ENCODE assay signal across 32 cellular contexts in the genomic region with DNA sequence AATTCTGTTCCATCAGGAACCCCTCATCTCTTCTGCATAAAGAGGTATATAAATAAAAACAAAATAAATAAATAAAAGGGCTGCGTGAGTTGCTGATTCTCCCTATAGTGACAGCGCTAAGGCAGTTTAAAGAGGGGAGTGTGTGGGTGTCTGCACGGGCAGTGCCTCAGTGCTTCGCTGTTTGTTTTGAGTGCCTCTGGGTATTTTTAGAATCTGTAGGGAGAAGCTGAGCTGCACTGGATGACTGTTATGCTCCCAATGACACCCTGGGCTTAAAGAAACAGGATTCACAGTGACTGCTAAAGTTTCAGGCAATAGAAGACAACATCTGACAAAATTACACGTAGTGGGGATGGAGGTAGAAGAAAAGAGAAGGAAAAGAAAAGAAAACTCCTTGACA. TPM values are rescaled to one million over a fixed set of nuclear protein-coding genes. Genes with fewer than 3 reads are reported as not detected.
A peak's percentile ranks its signal among the peaks of the same experiment; 100 is the strongest.
DNase-seq lines count a peak whose midpoint lies in the region; ATAC-seq and TF ChIP-seq lines count a peak whose summit lies in the region.
"Had no signal": no experiment of that assay in that cellular context is flagged by ENCODE, and none has a peak within 500 bp of the region (broad histone marks: within the 10 kb centered on the region; RNA-seq: fewer than 3 reads in every experiment).

No MANE protein-coding gene starts in this region.

- TF ChIP-seq EP300 in stomach (IDR thresholded peaks at IDR 0.05) = no peak

- intact Hi-C loops in Right ventricle myocardium superior (cut with DNase I) (loop anchor here (10.0 kb wide), 1 partner anchor 146 kb away; no protein-coding TSS in a partner anchor), thyroid gland (cut with DNase I) (no loop called here), stomach (cut with DNase I; ENCODE audit: low total_unique reads) (no loop called here)

- H3K36me3 Mint-ChIP-seq in activated T-cell treated with anti-CD3 and anti-CD28 coated beads, Interleukin-2, amount 50 U/mL, for 72 hours (ENCODE audit: insufficient read depth in 2 of 2) = peaks cover 0 to 1% of the 10 kb centered on the region in 2 donors
- H3K36me3 Mint-ChIP-seq: activated naive CD8-positive, alpha-beta T cell treated with anti-CD3 and anti-CD28 coated beads, Interleukin-2, amount 10 ng/mL, durations not matched to agents 7 days and 5 days; mesothelial cell of epicardium had no signal

- peaks cover 7% of the 10 kb centered on the region for H3K4me1 Mint-ChIP-seq in activated T-cell treated with anti-CD3 and anti-CD28 coated beads, Interleukin-2, amount 50 U/mL, for 72 hours (ENCODE audit: low read depth)
- H3K4me1 Mint-ChIP-seq: activated naive CD8-positive, alpha-beta T cell treated with anti-CD3 and anti-CD28 coated beads, Interleukin-2, amount 10 ng/mL, durations not matched to agents 7 days and 5 days; H9; mesothelial cell of epicardium had no signal

- peak; percentile 96 for ATAC-seq in Right ventricle myocardium superior (ENCODE audit: poor library complexity)
- ATAC-seq in activated T-cell treated with anti-CD3 and anti-CD28 coated beads, Interleukin-2, amount 50 U/mL, for 72 hours (replicated peaks in 1 of 2) = no peak
- ATAC-seq: left lung, sciatic nerve had no signal

- TF ChIP-seq CTCF in osteoblast (IDR thresholded peaks at IDR 0.05; ENCODE audit: extremely low read depth, low read depth, low read length) (no peak), thyroid gland (IDR thresholded peaks at IDR 0.05) (no peak), stomach (IDR thresholded peaks at IDR 0.05) (no peak)

- H3K4me1 ChIP-seq in adipocyte (ENCODE audit: control insufficient read depth, insufficient read depth, low read length) = peaks cover 17% of the 10 kb centered on the region
- H3K4me1 ChIP-seq in osteoblast (ENCODE audit: insufficient read depth, low read length) = peaks cover 11% of the 10 kb centered on the region
- H3K4me1 ChIP-seq in thyroid gland = peaks cover 5 to 12% of the 10 kb centered on the region in 2 donors
- H3K4me1 ChIP-seq in stomach = peaks cover 0 to 13% (median 0%) of the 10 kb centered on the region in 4 donors
- H3K4me1 ChIP-seq: ascending aorta, BLaER1, esophagus squamous epithelium, left lung had no signal

- H2AFZ ChIP-seq in osteoblast (ENCODE audit: low read length) = no peak overlapping the region
- H2AFZ ChIP-seq: PC-9 had no signal

- TF ChIP-seq POLR2A in thyroid gland (IDR thresholded peaks at IDR 0.05) = no peak
- no peak for TF ChIP-seq POLR2A in stomach (IDR thresholded peaks at IDR 0.05)

- H3K9ac ChIP-seq in adipocyte (ENCODE audit: low read length) = no peak overlapping the region
- H3K9ac ChIP-seq: BLaER1, KMS-11 had no signal

- DNase-seq in adipocyte (ENCODE audit: low read depth) (peak; percentile 30), Right ventricle myocardium superior (no peak), osteoblast (ENCODE audit: insufficient read length, low spot score, missing footprints) (peak; percentile 83), thyroid gland (peak; percentile 16 to 32), stomach (no peak), NCI-H2029 treated with DMSO at 0.1 percent for 48 hours (lab: John Stamatoyannopoulos, UW) (no peak), foreskin melanocyte (no peak)
- no peak for DNase-seq in activated T-cell treated with anti-CD3 and anti-CD28 coated beads, Interleukin-2, amount 50 U/mL, for 72 hours
- DNase-seq: activated CD4-positive, alpha-beta T cell treated with anti-CD3 and anti-CD28 coated beads for 48 hours; activated CD8-positive, alpha-beta memory T cell treated with anti-CD3 and anti-CD28 coated beads for 24 hours; activated gamma-delta T cell; activated naive CD8-positive, alpha-beta T cell treated with anti-CD3 and anti-CD28 coated beads, Interleukin-2, amount 10 ng/mL, durations not matched to agents 7 days and 5 days; activated T-cell treated with anti-CD3 and anti-CD28 coated beads for 4 hours; central memory CD4-positive, alpha-beta T cell; dermis blood vessel endothelial cell; esophagus squamous epithelium; H9; hypothalamus; left lung; NCI-H1930; NCI-H526; PC-9; posterior cingulate gyrus; SIG-M5; stimulated activated CD4-positive, alpha-beta T cell treated with anti-CD3 and anti-CD28 coated beads, Interleukin-15, amount 100 ng/mL, for 24 hours; stimulated activated CD4-positive, alpha-beta T cell treated with anti-CD3 and anti-CD28 coated beads, Interleukin-4, amount 100 ng/mL, for 4 hours had no signal

- H3K9me3 Mint-ChIP-seq in activated T-cell treated with anti-CD3 and anti-CD28 coated beads, Interleukin-2, amount 50 U/mL, for 72 hours = peaks cover 2 to 3% of the 10 kb centered on the region in 2 donors
- H3K9me3 Mint-ChIP-seq: H9, mesothelial cell of epicardium had no signal

- no peaks in the 10 kb centered on the region for H3K79me2 ChIP-seq in osteoblast (ENCODE audit: insufficient read depth, low read length)

- H3K27ac ChIP-seq in osteoblast (ENCODE audit: low read depth, low read length) = no peak overlapping the region
- peak overlapping the region in 1 of 3 donors; percentile 50 for H3K27ac ChIP-seq in thyroid gland
- no peak overlapping the region for H3K27ac ChIP-seq in stomach
- H3K27ac ChIP-seq: ascending aorta, BLaER1, esophagus squamous epithelium, KMS-11, left lung, PC-9, VCaP had no signal

- H3K4me3 Mint-ChIP-seq in activated T-cell treated with anti-CD3 and anti-CD28 coated beads, Interleukin-2, amount 50 U/mL, for 72 hours = no peak overlapping the region
- H3K4me3 Mint-ChIP-seq: activated naive CD8-positive, alpha-beta T cell treated with anti-CD3 and anti-CD28 coated beads, Interleukin-2, amount 10 ng/mL, durations not matched to agents 7 days and 5 days; H9; mesothelial cell of epicardium had no signal

- H3K27me3 ChIP-seq in adipocyte (replicated peaks; ENCODE audit: control insufficient read depth, insufficient read depth, low read length) (no peaks in the 10 kb centered on the region), osteoblast (ENCODE audit: insufficient read depth, low read length) (no peaks in the 10 kb centered on the region), thyroid gland (no peaks in the 10 kb centered on the region), stomach (no peaks in the 10 kb centered on the region)
- H3K27me3 ChIP-seq: ascending aorta, BLaER1, esophagus squamous epithelium, left lung had no signal

- no peak overlapping the region for H3K27ac Mint-ChIP-seq in activated T-cell treated with anti-CD3 and anti-CD28 coated beads, Interleukin-2, amount 50 U/mL, for 72 hours
- H3K27ac Mint-ChIP-seq: activated naive CD8-positive, alpha-beta T cell treated with anti-CD3 and anti-CD28 coated beads, Interleukin-2, amount 10 ng/mL, durations not matched to agents 7 days and 5 days; H9; mesothelial cell of epicardium had no signal

- H3K4me2 ChIP-seq in osteoblast (ENCODE audit: insufficient read depth, low read length) = peak overlapping the region; percentile 37
- H3K4me2 ChIP-seq: BLaER1, KMS-11, PC-9 had no signal

- H3K4me3 ChIP-seq in adipocyte (ENCODE audit: low read length) (no peak overlapping the region), osteoblast (ENCODE audit: insufficient read depth, low read length) (no peak overlapping the region), thyroid gland (replicated peaks in 1 of 3) (no peak overlapping the region), stomach (no peak overlapping the region)
- H3K4me3 ChIP-seq: BLaER1, esophagus squamous epithelium, left lung, PC-9 had no signal

- no peaks in the 10 kb centered on the region for H3K36me3 ChIP-seq in adipocyte (ENCODE audit: control insufficient read depth, insufficient read depth, low read length, severe bottlenecking)
- H3K36me3 ChIP-seq in osteoblast (ENCODE audit: insufficient read depth, low read length) = no peaks in the 10 kb centered on the region
- no peaks in the 10 kb centered on the region for H3K36me3 ChIP-seq in thyroid gland
- H3K36me3 ChIP-seq in stomach = no peaks in the 10 kb centered on the region
- H3K36me3 ChIP-seq: ascending aorta, BLaER1, esophagus squamous epithelium, left lung had no signal

- H3K9me3 ChIP-seq in adipocyte (ENCODE audit: control insufficient read depth, low read length) = no peaks in the 10 kb centered on the region
- H3K9me3 ChIP-seq in osteoblast (ENCODE audit: low read depth, low read length) = no peaks in the 10 kb centered on the region
- H3K9me3 ChIP-seq in thyroid gland = no peaks in the 10 kb centered on the region
- no peaks in the 10 kb centered on the region for H3K9me3 ChIP-seq in stomach
- H3K9me3 ChIP-seq: ascending aorta, BLaER1, esophagus squamous epithelium, left lung had no signal

- WGBS in thyroid gland, 2 donors = 33 to 41% methylated on average over 5 of the region's 5 CpGs
- WGBS in stomach, 5 donors = 57 to 75% (median 67%) methylated on average over 5 of the region's 5 CpGs

- H3K27me3 Mint-ChIP-seq in activated T-cell treated with anti-CD3 and anti-CD28 coated beads, Interleukin-2, amount 50 U/mL, for 72 hours (ENCODE audit: low read depth) = no peaks in the 10 kb centered on the region

- H4K20me1 ChIP-seq in osteoblast (ENCODE audit: insufficient read depth, low read length) = no peaks in the 10 kb centered on the region
- H4K20me1 ChIP-seq: BLaER1 had no signal

RNA-seq across cellular contexts. Expression of gene SLC1A2, which starts 38.8 kb away (rescaled TPM):
- total RNA-seq in Right ventricle myocardium superior (2.0 TPM), osteoblast (0.72 and 1.5 TPM in 2 replicates), thyroid gland (1 to 10 TPM in 1 of 4 donors, under 1 TPM in 3; 0.05 to 1.2 (median 0.54) TPM), stomach (10 to 100 TPM in 2 of 5 donors, 1 to 10 TPM in 2, not detected in 1; 3.2 to 13.4 (median 9.5) TPM)
- polyA plus RNA-seq in stomach = 1 to 10 TPM; 1.3 to 3.1 (median 1.5) TPM
- under 1 TPM in 1 of 2 donors, not detected in 1; 0.09 TPM for total RNA-seq in activated T-cell treated with anti-CD3 and anti-CD28 coated beads, Interleukin-2, amount 50 U/mL, for 72 hours
- total RNA-seq: activated naive CD8-positive, alpha-beta T cell treated with anti-CD3 and anti-CD28 coated beads, Interleukin-2, amount 10 ng/mL, durations not matched to agents 7 days and 5 days; dermis blood vessel endothelial cell had no signal

Comparison
In these comparisons a context has a peak if more than half of its experiments do, and no peak if none do; other contexts are left out.
1. DNase-seq: peak in adipocyte (single experiment), osteoblast (single experiment) and thyroid gland (2 of 2); none in Right ventricle myocardium superior (single experiment), stomach (single experiment), activated T-cell treated with anti-CD3 and anti-CD28 coated beads, Interleukin-2, amount 50 U/mL, for 72 hours (0 of 2), NCI-H2029 treated with DMSO at 0.1 percent for 48 hours (single experiment) and foreskin melanocyte (single experiment).